16 cellular contexts compared by ENCODE assay signal in genomic region chr21:21971384-21971783, GRCh38.
A peak's percentile ranks its signal among the peaks of the same experiment; 100 is the strongest.
DNase-seq lines count a peak whose midpoint lies in the region; ATAC-seq and TF ChIP-seq lines count a peak whose summit lies in the region.
"Had no signal": no experiment of that assay in that cellular context is flagged by ENCODE, and none has a peak within 500 bp of the region (broad histone marks: within the 10 kb centered on the region; RNA-seq: fewer than 3 reads in every experiment).

No MANE protein-coding gene starts in this region.

- no peak for ATAC-seq in activated CD8-positive, alpha-beta memory T cell treated with anti-CD3 and anti-CD28 coated beads, Interleukin-2, amount 10 ng/mL, durations not matched to agents 7 days and 5 days
- ATAC-seq: HCT116 had no signal

- H3K9me3 ChIP-seq in OCI-LY1 (ENCODE audit: low read length) = no peaks in the 10 kb centered on the region
- H3K9me3 ChIP-seq: Caco-2 had no signal

- no peak overlapping the region for H3K27ac ChIP-seq in OCI-LY1 (ENCODE audit: low read depth, low read length, poor library complexity, severe bottlenecking)
- H3K27ac ChIP-seq: 22Rv1, C4-2B had no signal

- H3K4me1 ChIP-seq in OCI-LY1 (ENCODE audit: insufficient read depth, low read length, severe bottlenecking) = no peaks in the 10 kb centered on the region
- H3K4me1 ChIP-seq: Caco-2 had no signal

- peaks cover 8% of the 10 kb centered on the region for H3K9me3 Mint-ChIP-seq in activated CD8-positive, alpha-beta memory T cell treated with anti-CD3 and anti-CD28 coated beads, Interleukin-2, amount 10 ng/mL, durations not matched to agents 7 days and 5 days (ENCODE audit: low read depth)

- H4K20me1 ChIP-seq in OCI-LY1 (ENCODE audit: insufficient read depth, low read length) = no peaks in the 10 kb centered on the region

- H3K9me2 ChIP-seq in OCI-LY1 (ENCODE audit: low read depth, low read length) = no peaks in the 10 kb centered on the region

- no peak overlapping the region for H3K9ac ChIP-seq in OCI-LY1 (ENCODE audit: low read length)

- no peaks in the 10 kb centered on the region for H3K36me3 Mint-ChIP-seq in activated CD8-positive, alpha-beta memory T cell treated with anti-CD3 and anti-CD28 coated beads, Interleukin-2, amount 10 ng/mL, durations not matched to agents 7 days and 5 days

- CTCF ChIA-PET in activated CD8-positive, alpha-beta memory T cell treated with anti-CD3 and anti-CD28 coated beads, Interleukin-2, amount 10 ng/mL, durations not matched to agents 7 days and 5 days (lab: Charles Lee) = no interaction called here

- 0 out of 2 replicates have a peak overlapping the region, but pooled peaks have one; percentile 38 for H2AFZ ChIP-seq in OCI-LY1 (ENCODE audit: low read length)

- H3K27me3 ChIP-seq in OCI-LY1 (ENCODE audit: insufficient read depth, low read length) = no peaks in the 10 kb centered on the region

- H3K4me3 Mint-ChIP-seq in activated CD8-positive, alpha-beta memory T cell treated with anti-CD3 and anti-CD28 coated beads, Interleukin-2, amount 10 ng/mL, durations not matched to agents 7 days and 5 days = no peak overlapping the region

- no peaks in the 10 kb centered on the region for H3K4me1 Mint-ChIP-seq in activated CD8-positive, alpha-beta memory T cell treated with anti-CD3 and anti-CD28 coated beads, Interleukin-2, amount 10 ng/mL, durations not matched to agents 7 days and 5 days

- no peaks in the 10 kb centered on the region for H3K27me3 Mint-ChIP-seq in activated CD8-positive, alpha-beta memory T cell treated with anti-CD3 and anti-CD28 coated beads, Interleukin-2, amount 10 ng/mL, durations not matched to agents 7 days and 5 days

- H3K4me3 ChIP-seq in OCI-LY1 (ENCODE audit: low read depth, low read length, poor library complexity, severe bottlenecking) = no peak overlapping the region

- no peaks in the 10 kb centered on the region for H3K36me3 ChIP-seq in OCI-LY1 (ENCODE audit: insufficient read depth, low read length)

- no peaks in the 10 kb centered on the region for H3F3A ChIP-seq in OCI-LY1 (ENCODE audit: insufficient read depth, low read length)

- no peaks in the 10 kb centered on the region for H3K79me2 ChIP-seq in OCI-LY1 (ENCODE audit: insufficient read depth, low read length)

- TF ChIP-seq CTCF in OCI-LY1 (IDR thresholded peaks at IDR 0.05; ENCODE audit: low read length) = no peak

- H3K27ac Mint-ChIP-seq in activated CD8-positive, alpha-beta memory T cell treated with anti-CD3 and anti-CD28 coated beads, Interleukin-2, amount 10 ng/mL, durations not matched to agents 7 days and 5 days = no peak overlapping the region

- DNase-seq in NCI-H146 (lab: John Stamatoyannopoulos, UW) = peak; percentile 1
- no peak for DNase-seq in NCI-H146 treated with DMSO at 0.1 percent for 48 hours (lab: John Stamatoyannopoulos, UW; ENCODE audit: unreplicated experiment)
- DNase-seq in NCI-H2081 treated with DMSO at 0.1 percent for 48 hours (lab: John Stamatoyannopoulos, UW) = peak; percentile 49
- DNase-seq in non-pigmented ciliary epithelial cell (ENCODE audit: low read depth) = peak; percentile 5
- DNase-seq in GOT3 (lab: John Stamatoyannopoulos, UW) = no peak
- no peak for DNase-seq in activated CD8-positive, alpha-beta memory T cell treated with anti-CD3 and anti-CD28 coated beads, Interleukin-2, amount 10 ng/mL, durations not matched to agents 7 days and 5 days
- no peak for DNase-seq in NCI-H345 treated with DMSO at 0.1 percent for 48 hours (lab: John Stamatoyannopoulos, UW; ENCODE audit: unreplicated experiment)
- DNase-seq: Caco-2, IMR-90, NCI-H1694 treated with DMSO at 0.1 percent for 48 hours, NCI-H526 treated with DMSO at 0.1 percent for 48 hours, RPMI8226 had no signal

- no peak overlapping the region for H3K4me2 ChIP-seq in OCI-LY1 (ENCODE audit: low read length)

Comparison
In these comparisons a context has a peak if more than half of its experiments do, and no peak if none do; other contexts are left out.
1. DNase-seq: peak in NCI-H146 (single experiment), NCI-H2081 treated with DMSO at 0.1 percent for 48 hours (single experiment) and non-pigmented ciliary epithelial cell (single experiment); none in NCI-H146 treated with DMSO at 0.1 percent for 48 hours (single experiment), GOT3 (single experiment), activated CD8-positive, alpha-beta memory T cell treated with anti-CD3 and anti-CD28 coated beads, Interleukin-2, amount 10 ng/mL, durations not matched to agents 7 days and 5 days (single experiment) and NCI-H345 treated with DMSO at 0.1 percent for 48 hours (single experiment).